ENCODE assay signal across 34 cellular contexts in the genomic region with DNA sequence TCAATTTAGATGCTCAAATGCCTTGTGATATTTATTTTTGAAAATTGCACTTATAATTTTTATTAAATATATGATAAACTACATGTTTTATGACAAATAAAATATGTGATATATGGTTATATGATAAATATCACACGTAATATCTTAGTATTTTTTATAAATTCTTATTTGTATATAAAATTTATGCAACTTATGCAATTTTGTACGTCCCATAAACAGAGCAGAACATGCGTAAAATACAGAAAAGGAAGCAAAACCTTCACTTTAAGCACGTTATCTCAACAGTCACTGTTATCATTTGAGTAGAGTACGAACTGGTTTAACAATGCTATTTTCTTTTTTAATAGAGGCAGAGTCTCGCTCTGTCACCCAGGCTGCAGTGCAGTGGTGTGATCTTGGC.
"Had no signal": no experiment of that assay in that cellular context is flagged by ENCODE, and none has a peak within 500 bp of the region (broad histone marks: within the 10 kb centered on the region; RNA-seq: fewer than 3 reads in every experiment).

No MANE protein-coding gene starts in this region.

- H3K27ac ChIP-seq: ascending aorta, cardiac muscle cell, PC-9, RWPE1 had no signal

- FAIRE-seq: RCC 7860, TTC549 had no signal

- H3K27me3 Mint-ChIP-seq: activated CD4-positive, alpha-beta T cell treated with anti-CD3 and anti-CD28 coated beads for 36 hours; activated CD4-positive, alpha-beta T cell treated with anti-CD3 and anti-CD28 coated beads, Interleukin-2, amount 10 ng/mL, durations not matched to agents 7 days and 5 days; activated naive CD4-positive, alpha-beta T cell treated with anti-CD3 and anti-CD28 coated beads, Interleukin-2, amount 50 U/mL, for 24 hours; activated naive CD8-positive, alpha-beta T cell treated with anti-CD3 and anti-CD28 coated beads, Interleukin-2, amount 10 ng/mL, durations not matched to agents 7 days and 5 days; activated T-cell treated with anti-CD3 and anti-CD28 coated beads, Interleukin-2, amount 50 U/mL, for 24 hours had no signal

- H2AFZ ChIP-seq: PC-9 had no signal

- H3K27ac Mint-ChIP-seq: activated CD4-positive, alpha-beta T cell treated with anti-CD3 and anti-CD28 coated beads for 36 hours; activated CD4-positive, alpha-beta T cell treated with anti-CD3 and anti-CD28 coated beads, Interleukin-2, amount 10 ng/mL, durations not matched to agents 7 days and 5 days; activated CD8-positive, alpha-beta T cell treated with anti-CD3 and anti-CD28 coated beads, Interleukin-2, amount 10 ng/mL, durations not matched to agents 7 days and 5 days; activated naive CD4-positive, alpha-beta T cell treated with anti-CD3 and anti-CD28 coated beads, Interleukin-2, amount 50 U/mL, for 24 hours; activated naive CD8-positive, alpha-beta T cell treated with anti-CD3 and anti-CD28 coated beads, Interleukin-2, amount 10 ng/mL, durations not matched to agents 7 days and 5 days; activated T-helper 2 cell treated with anti-CD3 and anti-CD28 coated beads, Interferon-gamma antibody, Interleukin-2, Interleukin-4, amounts not matched to agents 10 μg/mL and 5 μg/mL and 100 μg/mL, durations not matched to agents 14 hours and 24 hours and 36 hours; T-helper 1 cell treated with Interleukin-12 subunit alpha and Interleukin-12 subunit beta and Interleukin-4 antibody, amounts not matched to agents 30 μg/mL and 1 μg/mL, for 36 hours; T-helper 2 cell treated with Interferon-gamma antibody and Interleukin-4, amounts not matched to agents 5 μg/mL and 100 μg/mL, for 36 hours; WTC11 had no signal

- H3K4me1 Mint-ChIP-seq: activated CD4-positive, alpha-beta T cell treated with anti-CD3 and anti-CD28 coated beads for 36 hours; activated naive CD4-positive, alpha-beta T cell treated with anti-CD3 and anti-CD28 coated beads, Interleukin-2, amount 50 U/mL, for 24 hours; activated naive CD8-positive, alpha-beta T cell treated with anti-CD3 and anti-CD28 coated beads, Interleukin-2, amount 10 ng/mL, durations not matched to agents 7 days and 5 days; WTC11 had no signal

- H3K4me1 ChIP-seq: ascending aorta had no signal

- H3K4me3 Mint-ChIP-seq: activated CD4-positive, alpha-beta T cell treated with anti-CD3 and anti-CD28 coated beads for 36 hours; activated CD4-positive, alpha-beta T cell treated with anti-CD3 and anti-CD28 coated beads, Interleukin-2, amount 10 ng/mL, durations not matched to agents 7 days and 5 days; activated CD8-positive, alpha-beta T cell treated with anti-CD3 and anti-CD28 coated beads, Interleukin-2, amount 10 ng/mL, durations not matched to agents 7 days and 5 days; activated naive CD4-positive, alpha-beta T cell treated with anti-CD3 and anti-CD28 coated beads, Interleukin-2, amount 50 U/mL, for 24 hours; activated naive CD8-positive, alpha-beta T cell treated with anti-CD3 and anti-CD28 coated beads, Interleukin-2, amount 10 ng/mL, durations not matched to agents 7 days and 5 days; activated T-cell treated with anti-CD3 and anti-CD28 coated beads, Interleukin-2, amount 50 U/mL, for 24 hours; T-helper 1 cell treated with Interleukin-12 subunit alpha and Interleukin-12 subunit beta and Interleukin-4 antibody, amounts not matched to agents 30 μg/mL and 1 μg/mL, for 36 hours; T-helper 2 cell treated with Interferon-gamma antibody and Interleukin-4, amounts not matched to agents 5 μg/mL and 100 μg/mL, for 36 hours; WTC11 had no signal

- H3K4me2 ChIP-seq: PC-9 had no signal

- H3K27me3 ChIP-seq: ascending aorta, cardiac muscle cell, MG63 had no signal

- DNase-seq: activated CD4-positive, alpha-beta T cell treated with anti-CD3 and anti-CD28 coated beads for 36 hours; activated CD4-positive, alpha-beta T cell treated with anti-CD3 and anti-CD28 coated beads, Interleukin-2, amount 10 ng/mL, durations not matched to agents 7 days and 5 days; activated CD4-positive, alpha-beta T cell treated with anti-CD3 and anti-CD28 coated beads, Interleukin-2, amount 50 U/mL, for 48 hours; activated CD8-positive, alpha-beta T cell treated with anti-CD3 and anti-CD28 coated beads, Interleukin-2, amount 10 ng/mL, durations not matched to agents 7 days and 5 days; activated gamma-delta T cell; activated naive CD4-positive, alpha-beta T cell treated with Interleukin-2 at 50 U/mL for 16 hours; activated naive CD8-positive, alpha-beta T cell treated with anti-CD3 and anti-CD28 coated beads, Interleukin-2, amount 10 ng/mL, durations not matched to agents 7 days and 5 days; activated T-cell treated with anti-CD3 and anti-CD28 coated beads, Interleukin-2, amount 50 U/mL, for 24 hours; amygdala; Kasumi-1; KG1; MG63; NCI-H1048; NCI-H1105 treated with DMSO at 0.1 percent for 48 hours; NCI-H1436; NCI-H1694; NCI-H1930; NCI-H510A; NCI-H526; NCI-H748 treated with DMSO at 0.1 percent for 48 hours; NK-92 treated with Interleukin-12 subunit alpha and Interleukin-12 subunit beta, amount 100 ng/mL, for 24 hours; PC-9; SW 1271 had no signal

- H3K36me3 Mint-ChIP-seq: activated naive CD8-positive, alpha-beta T cell treated with anti-CD3 and anti-CD28 coated beads, Interleukin-2, amount 10 ng/mL, durations not matched to agents 7 days and 5 days had no signal

- H3K9me3 Mint-ChIP-seq: activated CD4-positive, alpha-beta T cell treated with anti-CD3 and anti-CD28 coated beads, Interleukin-2, amount 10 ng/mL, durations not matched to agents 7 days and 5 days; activated naive CD4-positive, alpha-beta T cell treated with anti-CD3 and anti-CD28 coated beads, Interleukin-2, amount 50 U/mL, for 24 hours; activated naive CD8-positive, alpha-beta T cell treated with anti-CD3 and anti-CD28 coated beads, Interleukin-2, amount 10 ng/mL, durations not matched to agents 7 days and 5 days; activated T-cell treated with anti-CD3 and anti-CD28 coated beads, Interleukin-2, amount 50 U/mL, for 24 hours; activated T-helper 2 cell treated with anti-CD3 and anti-CD28 coated beads, Interferon-gamma antibody, Interleukin-2, Interleukin-4, amounts not matched to agents 10 μg/mL and 5 μg/mL and 100 μg/mL, durations not matched to agents 14 hours and 24 hours and 36 hours; T-helper 1 cell treated with Interleukin-12 subunit alpha and Interleukin-12 subunit beta and Interleukin-4 antibody, amounts not matched to agents 30 μg/mL and 1 μg/mL, for 36 hours; T-helper 2 cell treated with Interferon-gamma antibody and Interleukin-4, amounts not matched to agents 5 μg/mL and 100 μg/mL, for 36 hours; WTC11 had no signal

- H3K4me3 ChIP-seq: ascending aorta, cardiac muscle cell, MG63, PC-9 had no signal

- H3K9me3 ChIP-seq: ascending aorta, MG63 had no signal

- ATAC-seq: activated CD4-positive, alpha-beta T cell treated with anti-CD3 and anti-CD28 coated beads for 36 hours; activated CD4-positive, CD25-positive, alpha-beta regulatory T cell treated with anti-CD3 and anti-CD28 coated beads, Interleukin-2, amount 50 U/mL, for 24 hours; activated CD8-positive, alpha-beta T cell treated with anti-CD3 and anti-CD28 coated beads, Interleukin-2, amount 10 ng/mL, durations not matched to agents 7 days and 5 days; WTC11 had no signal
